In the genomic region with DNA sequence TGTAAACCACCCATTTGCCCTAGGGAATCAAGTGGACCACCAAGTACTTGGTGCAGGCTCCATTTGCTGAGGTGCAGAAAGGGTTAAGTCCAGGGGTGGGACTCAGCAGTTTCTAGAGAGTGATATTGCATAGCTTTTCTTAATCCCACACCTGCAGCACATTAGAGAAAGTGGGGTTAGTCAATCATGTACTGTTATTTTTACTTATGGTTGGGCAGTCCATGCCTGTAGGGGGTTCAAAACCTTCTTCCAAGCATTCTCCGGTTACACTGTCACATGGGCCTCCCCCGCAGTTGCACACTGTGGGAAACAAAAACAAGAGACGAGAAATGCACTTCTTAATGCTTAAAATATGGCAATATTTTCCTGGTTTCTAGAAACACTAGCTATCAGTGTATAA, we compare ENCODE assay signal across 1 cellular context.
TF ChIP-seq lines count a peak whose summit lies in the region.

No MANE protein-coding gene starts in this region.

TF ChIP-seq in HEK293, 187 proteins besides CTCF, POLR2A, EP300 and RAD21 (continued from another document and continues in another):
- TF ChIP-seq, protein P1, sequence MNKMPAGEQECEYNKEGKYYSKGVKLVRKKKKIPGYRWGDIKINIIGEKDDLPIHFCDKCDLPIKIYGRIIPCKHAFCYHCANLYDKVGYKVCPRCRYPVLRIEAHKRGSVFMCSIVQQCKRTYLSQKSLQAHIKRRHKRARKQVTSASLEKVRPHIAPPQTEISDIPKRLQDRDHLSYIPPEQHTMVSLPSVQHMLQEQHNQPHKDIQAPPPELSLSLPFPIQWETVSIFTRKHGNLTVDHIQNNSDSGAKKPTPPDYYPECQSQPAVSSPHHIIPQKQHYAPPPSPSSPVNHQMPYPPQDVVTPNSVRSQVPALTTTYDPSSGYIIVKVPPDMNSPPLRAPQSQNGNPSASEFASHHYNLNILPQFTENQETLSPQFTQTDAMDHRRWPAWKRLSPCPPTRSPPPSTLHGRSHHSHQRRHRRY (tag by site-specific recombination; IDR thresholded peaks at IDR 0.05), result no peak
- TF ChIP-seq ZNF311 (tag by site-specific recombination; IDR thresholded peaks at IDR 0.05; ENCODE audit: borderline replicate concordance) (no peak), ZNF530 (tag by site-specific recombination; IDR thresholded peaks at IDR 0.05; ENCODE audit: low read depth) (no peak), ZNF560 (tag by site-specific recombination; IDR thresholded peaks at IDR 0.05; ENCODE audit: borderline replicate concordance) (no peak), ZNF549 (tag by site-specific recombination; IDR thresholded peaks at IDR 0.05) (peak; percentile 90), ZNF510 (tag by site-specific recombination; IDR thresholded peaks at IDR 0.05; ENCODE audit: insufficient replicate concordance) (no peak), EGR2 (tag by site-specific recombination; IDR thresholded peaks at IDR 0.05; ENCODE audit: low read depth) (peak; percentile 48), ZNF175 (tag by site-specific recombination; IDR thresholded peaks at IDR 0.05) (no peak), ZNF404 (tag by site-specific recombination; IDR thresholded peaks at IDR 0.05) (no peak), ZNF426 (tag by site-specific recombination; IDR thresholded peaks at IDR 0.05) (no peak), BCL11A (tag by site-specific recombination; IDR thresholded peaks at IDR 0.05; ENCODE audit: low read depth) (no peak), ZBTB7A (tag by site-specific recombination; IDR thresholded peaks at IDR 0.05; ENCODE audit: low read depth) (no peak), ZNF140 (tag by site-specific recombination; IDR thresholded peaks at IDR 0.05) (no peak), ZBTB1 (tag by site-specific recombination; IDR thresholded peaks at IDR 0.05) (no peak), GFI1B (tag by site-specific recombination; IDR thresholded peaks at IDR 0.05) (peak; percentile 50; the same call in 1 of the 2 replicates), TRIM28 (IDR thresholded peaks at IDR 0.05; ENCODE audit: borderline replicate concordance, low read length) (peak; percentile 67; the same call in 1 of the 2 replicates), ZNF707 (tag by site-specific recombination; IDR thresholded peaks at IDR 0.05) (no peak), ZNF776 (tag by site-specific recombination; IDR thresholded peaks at IDR 0.05; ENCODE audit: borderline replicate concordance) (no peak), ZNF23 (tag by site-specific recombination; IDR thresholded peaks at IDR 0.05; ENCODE audit: borderline replicate concordance) (no peak), ZNF302 (tag by site-specific recombination; IDR thresholded peaks at IDR 0.05; ENCODE audit: low read depth) (no peak), SCRT2 (tag by site-specific recombination; IDR thresholded peaks at IDR 0.05) (no peak), BCL11B (tag by site-specific recombination; IDR thresholded peaks at IDR 0.05; ENCODE audit: low read depth) (peak; percentile 84), IKZF3 (tag by site-specific recombination; IDR thresholded peaks at IDR 0.05) (peak; percentile 64), ZBTB8A (tag by site-specific recombination; IDR thresholded peaks at IDR 0.05) (peak; percentile 51; the same call in 1 of the 2 replicates), ZNF514 (tag by site-specific recombination; IDR thresholded peaks at IDR 0.05) (no peak), ZNF555 (tag by site-specific recombination; conservative IDR thresholded peaks at IDR 0.05) (no peak), ZNF629 (tag by site-specific recombination; IDR thresholded peaks at IDR 0.05) (0 out of 2 replicates have a peak, but pooled peaks have one; percentile 27), ZNF211 (tag by site-specific recombination; IDR thresholded peaks at IDR 0.05; ENCODE audit: low read depth) (no peak), WT1 (tag by site-specific recombination; IDR thresholded peaks at IDR 0.05) (peak; percentile 80), ZNF664 (tag by site-specific recombination; IDR thresholded peaks at IDR 0.05) (no peak), ZNF571 (tag by site-specific recombination; IDR thresholded peaks at IDR 0.05) (no peak), ZNF548 (tag by site-specific recombination; IDR thresholded peaks at IDR 0.05) (no peak), ZNF19 (tag by site-specific recombination; IDR thresholded peaks at IDR 0.05; ENCODE audit: low read depth) (no peak), MZF1 (tag by site-specific recombination; IDR thresholded peaks at IDR 0.05; ENCODE audit: borderline replicate concordance) (peak; percentile 88; the same call in 1 of the 2 replicates), ZNF658 (tag by site-specific recombination; IDR thresholded peaks at IDR 0.05) (no peak)
- TF ChIP-seq, protein P2, sequence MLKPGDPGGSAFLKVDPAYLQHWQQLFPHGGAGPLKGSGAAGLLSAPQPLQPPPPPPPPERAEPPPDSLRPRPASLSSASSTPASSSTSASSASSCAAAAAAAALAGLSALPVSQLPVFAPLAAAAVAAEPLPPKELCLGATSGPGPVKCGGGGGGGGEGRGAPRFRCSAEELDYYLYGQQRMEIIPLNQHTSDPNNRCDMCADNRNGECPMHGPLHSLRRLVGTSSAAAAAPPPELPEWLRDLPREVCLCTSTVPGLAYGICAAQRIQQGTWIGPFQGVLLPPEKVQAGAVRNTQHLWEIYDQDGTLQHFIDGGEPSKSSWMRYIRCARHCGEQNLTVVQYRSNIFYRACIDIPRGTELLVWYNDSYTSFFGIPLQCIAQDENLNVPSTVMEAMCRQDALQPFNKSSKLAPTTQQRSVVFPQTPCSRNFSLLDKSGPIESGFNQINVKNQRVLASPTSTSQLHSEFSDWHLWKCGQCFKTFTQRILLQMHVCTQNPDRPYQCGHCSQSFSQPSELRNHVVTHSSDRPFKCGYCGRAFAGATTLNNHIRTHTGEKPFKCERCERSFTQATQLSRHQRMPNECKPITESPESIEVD (tag by site-specific recombination; IDR thresholded peaks at IDR 0.05), result peak; percentile 81
- TF ChIP-seq, protein P3, sequence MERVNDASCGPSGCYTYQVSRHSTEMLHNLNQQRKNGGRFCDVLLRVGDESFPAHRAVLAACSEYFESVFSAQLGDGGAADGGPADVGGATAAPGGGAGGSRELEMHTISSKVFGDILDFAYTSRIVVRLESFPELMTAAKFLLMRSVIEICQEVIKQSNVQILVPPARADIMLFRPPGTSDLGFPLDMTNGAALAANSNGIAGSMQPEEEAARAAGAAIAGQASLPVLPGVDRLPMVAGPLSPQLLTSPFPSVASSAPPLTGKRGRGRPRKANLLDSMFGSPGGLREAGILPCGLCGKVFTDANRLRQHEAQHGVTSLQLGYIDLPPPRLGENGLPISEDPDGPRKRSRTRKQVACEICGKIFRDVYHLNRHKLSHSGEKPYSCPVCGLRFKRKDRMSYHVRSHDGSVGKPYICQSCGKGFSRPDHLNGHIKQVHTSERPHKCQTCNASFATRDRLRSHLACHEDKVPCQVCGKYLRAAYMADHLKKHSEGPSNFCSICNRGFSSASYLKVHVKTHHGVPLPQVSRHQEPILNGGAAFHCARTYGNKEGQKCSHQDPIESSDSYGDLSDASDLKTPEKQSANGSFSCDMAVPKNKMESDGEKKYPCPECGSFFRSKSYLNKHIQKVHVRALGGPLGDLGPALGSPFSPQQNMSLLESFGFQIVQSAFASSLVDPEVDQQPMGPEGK (tag by site-specific recombination; IDR thresholded peaks at IDR 0.05), result 0 out of 2 replicates have a peak, but pooled peaks have one; percentile 18
- TF ChIP-seq, protein P4, sequence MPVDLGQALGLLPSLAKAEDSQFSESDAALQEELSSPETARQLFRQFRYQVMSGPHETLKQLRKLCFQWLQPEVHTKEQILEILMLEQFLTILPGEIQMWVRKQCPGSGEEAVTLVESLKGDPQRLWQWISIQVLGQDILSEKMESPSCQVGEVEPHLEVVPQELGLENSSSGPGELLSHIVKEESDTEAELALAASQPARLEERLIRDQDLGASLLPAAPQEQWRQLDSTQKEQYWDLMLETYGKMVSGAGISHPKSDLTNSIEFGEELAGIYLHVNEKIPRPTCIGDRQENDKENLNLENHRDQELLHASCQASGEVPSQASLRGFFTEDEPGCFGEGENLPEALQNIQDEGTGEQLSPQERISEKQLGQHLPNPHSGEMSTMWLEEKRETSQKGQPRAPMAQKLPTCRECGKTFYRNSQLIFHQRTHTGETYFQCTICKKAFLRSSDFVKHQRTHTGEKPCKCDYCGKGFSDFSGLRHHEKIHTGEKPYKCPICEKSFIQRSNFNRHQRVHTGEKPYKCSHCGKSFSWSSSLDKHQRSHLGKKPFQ (tag by site-specific recombination; IDR thresholded peaks at IDR 0.05), result peak; percentile 70
- TF ChIP-seq, protein P5, sequence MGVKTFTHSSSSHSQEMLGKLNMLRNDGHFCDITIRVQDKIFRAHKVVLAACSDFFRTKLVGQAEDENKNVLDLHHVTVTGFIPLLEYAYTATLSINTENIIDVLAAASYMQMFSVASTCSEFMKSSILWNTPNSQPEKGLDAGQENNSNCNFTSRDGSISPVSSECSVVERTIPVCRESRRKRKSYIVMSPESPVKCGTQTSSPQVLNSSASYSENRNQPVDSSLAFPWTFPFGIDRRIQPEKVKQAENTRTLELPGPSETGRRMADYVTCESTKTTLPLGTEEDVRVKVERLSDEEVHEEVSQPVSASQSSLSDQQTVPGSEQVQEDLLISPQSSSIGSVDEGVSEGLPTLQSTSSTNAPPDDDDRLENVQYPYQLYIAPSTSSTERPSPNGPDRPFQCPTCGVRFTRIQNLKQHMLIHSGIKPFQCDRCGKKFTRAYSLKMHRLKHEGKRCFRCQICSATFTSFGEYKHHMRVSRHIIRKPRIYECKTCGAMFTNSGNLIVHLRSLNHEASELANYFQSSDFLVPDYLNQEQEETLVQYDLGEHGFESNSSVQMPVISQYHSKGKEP (tag by site-specific recombination; IDR thresholded peaks at IDR 0.05), result peak; percentile 90
- TF ChIP-seq, protein P6, sequence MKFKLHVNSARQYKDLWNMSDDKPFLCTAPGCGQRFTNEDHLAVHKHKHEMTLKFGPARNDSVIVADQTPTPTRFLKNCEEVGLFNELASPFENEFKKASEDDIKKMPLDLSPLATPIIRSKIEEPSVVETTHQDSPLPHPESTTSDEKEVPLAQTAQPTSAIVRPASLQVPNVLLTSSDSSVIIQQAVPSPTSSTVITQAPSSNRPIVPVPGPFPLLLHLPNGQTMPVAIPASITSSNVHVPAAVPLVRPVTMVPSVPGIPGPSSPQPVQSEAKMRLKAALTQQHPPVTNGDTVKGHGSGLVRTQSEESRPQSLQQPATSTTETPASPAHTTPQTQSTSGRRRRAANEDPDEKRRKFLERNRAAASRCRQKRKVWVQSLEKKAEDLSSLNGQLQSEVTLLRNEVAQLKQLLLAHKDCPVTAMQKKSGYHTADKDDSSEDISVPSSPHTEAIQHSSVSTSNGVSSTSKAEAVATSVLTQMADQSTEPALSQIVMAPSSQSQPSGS (tag by site-specific recombination; IDR thresholded peaks at IDR 0.05; ENCODE audit: low read depth), result no peak
- TF ChIP-seq, protein P7, sequence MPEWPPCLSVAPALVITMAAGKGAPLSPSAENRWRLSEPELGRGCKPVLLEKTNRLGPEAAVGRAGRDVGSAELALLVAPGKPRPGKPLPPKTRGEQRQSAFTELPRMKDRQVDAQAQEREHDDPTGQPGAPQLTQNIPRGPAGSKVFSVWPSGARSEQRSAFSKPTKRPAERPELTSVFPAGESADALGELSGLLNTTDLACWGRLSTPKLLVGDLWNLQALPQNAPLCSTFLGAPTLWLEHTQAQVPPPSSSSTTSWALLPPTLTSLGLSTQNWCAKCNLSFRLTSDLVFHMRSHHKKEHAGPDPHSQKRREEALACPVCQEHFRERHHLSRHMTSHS (tag by site-specific recombination; IDR thresholded peaks at IDR 0.05), result no peak
- TF ChIP-seq, protein P8, sequence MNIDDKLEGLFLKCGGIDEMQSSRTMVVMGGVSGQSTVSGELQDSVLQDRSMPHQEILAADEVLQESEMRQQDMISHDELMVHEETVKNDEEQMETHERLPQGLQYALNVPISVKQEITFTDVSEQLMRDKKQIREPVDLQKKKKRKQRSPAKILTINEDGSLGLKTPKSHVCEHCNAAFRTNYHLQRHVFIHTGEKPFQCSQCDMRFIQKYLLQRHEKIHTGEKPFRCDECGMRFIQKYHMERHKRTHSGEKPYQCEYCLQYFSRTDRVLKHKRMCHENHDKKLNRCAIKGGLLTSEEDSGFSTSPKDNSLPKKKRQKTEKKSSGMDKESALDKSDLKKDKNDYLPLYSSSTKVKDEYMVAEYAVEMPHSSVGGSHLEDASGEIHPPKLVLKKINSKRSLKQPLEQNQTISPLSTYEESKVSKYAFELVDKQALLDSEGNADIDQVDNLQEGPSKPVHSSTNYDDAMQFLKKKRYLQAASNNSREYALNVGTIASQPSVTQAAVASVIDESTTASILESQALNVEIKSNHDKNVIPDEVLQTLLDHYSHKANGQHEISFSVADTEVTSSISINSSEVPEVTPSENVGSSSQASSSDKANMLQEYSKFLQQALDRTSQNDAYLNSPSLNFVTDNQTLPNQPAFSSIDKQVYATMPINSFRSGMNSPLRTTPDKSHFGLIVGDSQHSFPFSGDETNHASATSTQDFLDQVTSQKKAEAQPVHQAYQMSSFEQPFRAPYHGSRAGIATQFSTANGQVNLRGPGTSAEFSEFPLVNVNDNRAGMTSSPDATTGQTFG (tag by site-specific recombination; IDR thresholded peaks at IDR 0.05; ENCODE audit: borderline replicate concordance), result no peak
- TF ChIP-seq, protein P9, sequence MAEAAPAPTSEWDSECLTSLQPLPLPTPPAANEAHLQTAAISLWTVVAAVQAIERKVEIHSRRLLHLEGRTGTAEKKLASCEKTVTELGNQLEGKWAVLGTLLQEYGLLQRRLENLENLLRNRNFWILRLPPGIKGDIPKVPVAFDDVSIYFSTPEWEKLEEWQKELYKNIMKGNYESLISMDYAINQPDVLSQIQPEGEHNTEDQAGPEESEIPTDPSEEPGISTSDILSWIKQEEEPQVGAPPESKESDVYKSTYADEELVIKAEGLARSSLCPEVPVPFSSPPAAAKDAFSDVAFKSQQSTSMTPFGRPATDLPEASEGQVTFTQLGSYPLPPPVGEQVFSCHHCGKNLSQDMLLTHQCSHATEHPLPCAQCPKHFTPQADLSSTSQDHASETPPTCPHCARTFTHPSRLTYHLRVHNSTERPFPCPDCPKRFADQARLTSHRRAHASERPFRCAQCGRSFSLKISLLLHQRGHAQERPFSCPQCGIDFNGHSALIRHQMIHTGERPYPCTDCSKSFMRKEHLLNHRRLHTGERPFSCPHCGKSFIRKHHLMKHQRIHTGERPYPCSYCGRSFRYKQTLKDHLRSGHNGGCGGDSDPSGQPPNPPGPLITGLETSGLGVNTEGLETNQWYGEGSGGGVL (tag by site-specific recombination; IDR thresholded peaks at IDR 0.05), result no peak
